In the genomic region with DNA sequence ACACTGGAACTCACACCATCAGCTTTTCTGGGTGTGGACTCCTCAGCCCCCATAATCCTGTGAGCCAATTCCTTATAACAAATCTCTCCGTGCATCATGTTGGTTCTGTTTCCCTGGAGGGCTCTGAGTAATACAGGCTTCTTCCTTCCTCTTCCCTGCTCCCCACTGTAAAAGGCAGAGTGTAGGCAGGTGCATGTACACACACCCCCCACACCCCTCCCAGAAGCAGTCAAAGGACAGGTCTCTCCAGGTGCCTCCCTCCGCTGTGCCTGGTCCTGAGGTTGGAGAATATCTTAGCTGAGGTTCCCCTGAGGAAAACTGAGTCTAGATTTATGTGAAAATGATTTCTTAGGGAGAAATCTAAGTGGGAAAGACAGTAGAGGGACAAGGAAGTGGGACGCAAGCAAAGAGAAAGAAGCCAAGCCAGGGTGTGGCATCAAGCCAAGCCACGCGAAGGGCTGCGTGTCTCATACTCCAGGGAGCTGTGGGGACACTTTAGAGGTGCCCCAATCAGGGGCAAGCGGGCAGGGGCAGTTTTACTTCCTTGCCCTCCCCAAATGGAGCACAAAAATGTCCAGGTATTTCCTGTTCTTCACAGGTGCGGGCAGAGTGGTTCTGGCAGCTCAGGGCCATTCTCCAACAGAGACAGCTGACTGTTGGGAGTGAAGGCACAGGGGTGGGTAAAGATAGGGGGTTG, we compare ENCODE assay signal across 9 cellular contexts.
DNase-seq lines count a peak whose midpoint lies in the region; ATAC-seq and TF ChIP-seq lines count a peak whose summit lies in the region.
"Had no signal": no experiment of that assay in that cellular context is flagged by ENCODE, and none has a peak within 500 bp of the region (broad histone marks: within the 10 kb centered on the region; RNA-seq: fewer than 3 reads in every experiment).

No MANE protein-coding gene starts in this region.

- H3K27ac ChIP-seq in RWPE1 (peak overlapping the region; percentile 84), heart left ventricle (peak overlapping the region; percentile 86 to 98 (median 94)), MM.1S (ENCODE audit: low read length) (no peak overlapping the region)
- H3K27ac ChIP-seq: WERI-Rb-1 had no signal

- H3K4me2 ChIP-seq in MM.1S (ENCODE audit: low read depth, low read length): no peak overlapping the region

- H3K4me3 ChIP-seq in heart left ventricle (peak overlapping the region in 4 of 12 donors; percentile 13 to 24 (median 22)), MM.1S (ENCODE audit: low read length) (no peak overlapping the region)

- no peaks in the 10 kb centered on the region for H3K27me3 Mint-ChIP-seq in progenitor cell of endocrine pancreas

- ATAC-seq in heart left ventricle: peak; percentile 27 to 46 (median 40)
- no peak for ATAC-seq in GM18873 (IDR thresholded peaks at IDR 0.05; ENCODE audit: low FRiP score, unreplicated experiment)

- H3K9me3 ChIP-seq in heart left ventricle (no peaks in the 10 kb centered on the region), MM.1S (replicated peaks; ENCODE audit: insufficient read depth, low read length) (no peaks in the 10 kb centered on the region)

- H2AFZ ChIP-seq in MM.1S (ENCODE audit: low read length): no peak overlapping the region

- no peaks in the 10 kb centered on the region for H3K9me2 ChIP-seq in MM.1S (replicated peaks; ENCODE audit: insufficient read depth, low read length)

- H3F3A ChIP-seq in MM.1S (ENCODE audit: insufficient read depth, low read length): no peaks in the 10 kb centered on the region

- no peaks in the 10 kb centered on the region for H4K20me1 ChIP-seq in MM.1S (ENCODE audit: insufficient read depth, low read length)

- H3K36me3 Mint-ChIP-seq in progenitor cell of endocrine pancreas (ENCODE audit: insufficient read depth): no peaks in the 10 kb centered on the region

- H3K79me2 ChIP-seq in MM.1S (ENCODE audit: low read length): no peaks in the 10 kb centered on the region

- H3K4me1 ChIP-seq in heart left ventricle (peaks cover 12 to 87% (median 63%) of the 10 kb centered on the region in 12 donors), MM.1S (ENCODE audit: low read length) (0 out of 2 replicates have a peak, but pooled peaks cover 4% of the 10 kb centered on the region)

- TF ChIP-seq CTCF in RWPE1 (conservative IDR thresholded peaks at IDR 0.05; ENCODE audit: low read depth) (no peak), heart left ventricle (IDR thresholded peaks at IDR 0.05) (no peak), progenitor cell of endocrine pancreas (IDR thresholded peaks at IDR 0.05; ENCODE audit: unreplicated experiment) (no peak), MM.1S (IDR thresholded peaks at IDR 0.05; ENCODE audit: low read length) (no peak)

- no peak for TF ChIP-seq POLR2A in heart left ventricle (IDR thresholded peaks at IDR 0.05)

- peak; percentile 32 for DNase-seq in Daoy (ENCODE audit: low read depth)
- DNase-seq in RWPE1 (ENCODE audit: low spot score): peak; percentile 41
- peak; percentile 70 to 83 (median 72) for DNase-seq in heart left ventricle
- no peak for DNase-seq in progenitor cell of endocrine pancreas (ENCODE audit: low spot score, unreplicated experiment)
- DNase-seq in activated naive CD4-positive, alpha-beta T cell (lab: John Stamatoyannopoulos, UW): no peak
- DNase-seq in MM.1S: no peak
- DNase-seq in stimulated activated CD8-positive, alpha-beta memory T cell treated with anti-CD3 and anti-CD28 coated beads, Interleukin-4, amount 100 ng/mL, for 48 hours: no peak
- DNase-seq: WERI-Rb-1 had no signal

- intact Hi-C loops in heart left ventricle (cut with DNase I): loop anchor here in 3 of 10 donors (5.0 to 10.0 kb wide), 2 partner anchors 35 to 392 kb away; no protein-coding TSS in a partner anchor

- peaks cover 14% of the 10 kb centered on the region for H3K4me1 Mint-ChIP-seq in progenitor cell of endocrine pancreas (ENCODE audit: low read depth)

- 16 to 20% (median 19%) methylated on average over 8 of the region's 8 CpGs for WGBS in heart left ventricle, 4 donors

- CTCF ChIA-PET in RWPE1 (lab: Yijun Ruan, JAX): interaction anchor here (1.0 kb wide), 1 partner anchor 36 kb away, joined by 5 read pairs; no protein-coding TSS in a partner anchor

- H3K4me3 Mint-ChIP-seq in progenitor cell of endocrine pancreas (ENCODE audit: low read depth): no peak overlapping the region

- no peak overlapping the region for H3K9ac ChIP-seq in MM.1S (ENCODE audit: low read length)

- POLR2A ChIA-PET in RWPE1 (lab: Yijun Ruan, JAX; ENCODE audit: low non-redundant PET): no interaction called here

- peaks cover 3% of the 10 kb centered on the region for H3K9me3 Mint-ChIP-seq in progenitor cell of endocrine pancreas (ENCODE audit: low read depth)

- H3K36me3 ChIP-seq in heart left ventricle: no peaks in the 10 kb centered on the region
- no peaks in the 10 kb centered on the region for H3K36me3 ChIP-seq in MM.1S (replicated peaks; ENCODE audit: insufficient read depth, low read length)
- H3K36me3 ChIP-seq: WERI-Rb-1 had no signal

- H3K27ac Mint-ChIP-seq in progenitor cell of endocrine pancreas: peak overlapping the region; percentile 60

- H3K27me3 ChIP-seq in heart left ventricle: no peaks in the 10 kb centered on the region
- H3K27me3 ChIP-seq in MM.1S (replicated peaks; ENCODE audit: insufficient read depth, low read length): no peaks in the 10 kb centered on the region

Comparison
In these comparisons a context has a peak if more than half of its experiments do, and no peak if none do; other contexts are left out.
1. DNase-seq: peak in Daoy (single experiment), RWPE1 (single experiment) and heart left ventricle (5 of 5); none in progenitor cell of endocrine pancreas (single experiment), activated naive CD4-positive, alpha-beta T cell (0 of 4), MM.1S (single experiment) and stimulated activated CD8-positive, alpha-beta memory T cell treated with anti-CD3 and anti-CD28 coated beads, Interleukin-4, amount 100 ng/mL, for 48 hours (single experiment).